ENCODE assay signal across 1 cellular context in the genomic region with DNA sequence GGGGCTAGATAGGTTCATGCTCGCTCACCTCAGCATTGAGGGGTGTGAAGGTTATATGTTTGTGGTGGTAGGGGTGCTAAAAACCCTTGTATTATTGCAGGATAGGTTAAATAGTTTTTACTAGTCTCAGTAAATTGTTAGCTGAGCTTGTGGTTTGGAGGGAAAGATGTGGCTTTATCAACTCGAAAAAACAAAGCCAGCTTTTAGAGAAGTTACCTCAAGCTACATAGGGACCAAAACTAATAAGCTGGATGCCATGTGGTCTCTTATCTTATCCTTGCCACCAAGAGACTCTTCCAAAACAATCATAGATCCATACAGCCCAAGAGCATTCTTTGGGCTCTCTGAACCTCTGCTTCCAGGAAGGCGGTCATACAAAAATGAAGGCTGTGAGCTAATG.
TF ChIP-seq lines count a peak whose summit lies in the region.

No MANE protein-coding gene starts in this region.

TF ChIP-seq in IMR-90, 13 proteins besides CTCF, POLR2A, EP300 and RAD21:
- TF ChIP-seq FOS (IDR thresholded peaks at IDR 0.05; ENCODE audit: low read depth, low read length) = no peak
- no peak for TF ChIP-seq USF2 (IDR thresholded peaks at IDR 0.05; ENCODE audit: low read depth, low read length)
- no peak for TF ChIP-seq CHD1 (IDR thresholded peaks at IDR 0.05; ENCODE audit: low read depth, low read length)
- TF ChIP-seq RFX5 (IDR thresholded peaks at IDR 0.05; ENCODE audit: low read depth, low read length) = no peak
- TF ChIP-seq NFE2L2 (IDR thresholded peaks at IDR 0.05; ENCODE audit: low read depth, low read length) = no peak
- no peak for TF ChIP-seq ELK1 (IDR thresholded peaks at IDR 0.05; ENCODE audit: borderline replicate concordance, low read depth, low read length)
- TF ChIP-seq MAZ (IDR thresholded peaks at IDR 0.05; ENCODE audit: borderline replicate concordance, low read depth, low read length) = no peak
- no peak for TF ChIP-seq RCOR1 (IDR thresholded peaks at IDR 0.05; ENCODE audit: insufficient replicate concordance, low read length)
- TF ChIP-seq CEBPB (IDR thresholded peaks at IDR 0.05; ENCODE audit: low read depth, low read length) = no peak
